In genomic region chr10:90880059-90880719, GRCh38 we compare ENCODE assay signal across 1 cellular context.
TF ChIP-seq lines count a peak whose summit lies in the region.

No MANE protein-coding gene starts in this region.

TF ChIP-seq in HepG2, 621 proteins besides CTCF, POLR2A, EP300 and RAD21:
- TF ChIP-seq ZNF362 (CRISPR knock-in tag; IDR thresholded peaks at IDR 0.05; ENCODE audit: borderline replicate concordance) = 0 out of 2 replicates have a peak, but pooled peaks have one; percentile 38
- TF ChIP-seq, protein P1, sequence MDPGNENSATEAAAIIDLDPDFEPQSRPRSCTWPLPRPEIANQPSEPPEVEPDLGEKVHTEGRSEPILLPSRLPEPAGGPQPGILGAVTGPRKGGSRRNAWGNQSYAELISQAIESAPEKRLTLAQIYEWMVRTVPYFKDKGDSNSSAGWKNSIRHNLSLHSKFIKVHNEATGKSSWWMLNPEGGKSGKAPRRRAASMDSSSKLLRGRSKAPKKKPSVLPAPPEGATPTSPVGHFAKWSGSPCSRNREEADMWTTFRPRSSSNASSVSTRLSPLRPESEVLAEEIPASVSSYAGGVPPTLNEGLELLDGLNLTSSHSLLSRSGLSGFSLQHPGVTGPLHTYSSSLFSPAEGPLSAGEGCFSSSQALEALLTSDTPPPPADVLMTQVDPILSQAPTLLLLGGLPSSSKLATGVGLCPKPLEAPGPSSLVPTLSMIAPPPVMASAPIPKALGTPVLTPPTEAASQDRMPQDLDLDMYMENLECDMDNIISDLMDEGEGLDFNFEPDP (CRISPR knock-in tag; conservative IDR thresholded peaks at IDR 0.05) = 0 out of 2 replicates have a peak, but pooled peaks have one; percentile 27
- peak; percentile 63 for TF ChIP-seq STAG1 (CRISPR knock-in tag; IDR thresholded peaks at IDR 0.05)
- peak; percentile 31; the same call in 1 of the 2 replicates for TF ChIP-seq SMC3 (IDR thresholded peaks at IDR 0.05; ENCODE audit: low read length)
- TF ChIP-seq ARID3A (IDR thresholded peaks at IDR 0.05; ENCODE audit: low read depth, low read length) = peak; percentile 33; the same call in 1 of the 2 replicates
TF ChIP-seq in HepG2: peak in this region for 5; not testable (repeated sequence) for 616.
